Comparison of ENCODE assay signal across 15 cellular contexts in genomic region chr14:104384776-104385071, GRCh38.
"Had no signal": no experiment of that assay in that cellular context is flagged by ENCODE, and none has a peak within 500 bp of the region (broad histone marks: within the 10 kb centered on the region; RNA-seq: fewer than 3 reads in every experiment).

No MANE protein-coding gene starts in this region.

- H3K9ac ChIP-seq: parathyroid adenoma had no signal

- DNase-seq: caudate nucleus; cortex of kidney; effector CD8-positive, alpha-beta T cell; heart right ventricle; islet precursor cell; T-helper 9 cell; transverse colon had no signal

- H3K4me3 Mint-ChIP-seq: neural crest cell; stimulated activated effector memory CD8-positive, alpha-beta T cell treated with anti-CD3 and anti-CD28 coated beads, Interleukin-12 subunit alpha, Interleukin-12 subunit beta, amount 100 ng/mL, for 72 hours had no signal

- H3K4me3 ChIP-seq: gastrocnemius medialis, heart right ventricle, left lung, SJSA1, smooth muscle cell, transverse colon had no signal

- H3K27ac Mint-ChIP-seq: stimulated activated effector memory CD8-positive, alpha-beta T cell treated with anti-CD3 and anti-CD28 coated beads, Interleukin-12 subunit alpha, Interleukin-12 subunit beta, amount 100 ng/mL, for 72 hours had no signal

- ATAC-seq: gastrocnemius medialis; left lung; stimulated activated effector memory CD8-positive, alpha-beta T cell treated with anti-CD3 and anti-CD28 coated beads, Interleukin-12 subunit alpha, Interleukin-12 subunit beta, amount 100 ng/mL, for 72 hours had no signal

- H3K9me3 ChIP-seq: gastrocnemius medialis, SJSA1, transverse colon had no signal

- H3K9me3 Mint-ChIP-seq: neural crest cell had no signal

- H3K27ac ChIP-seq: epithelial cell of prostate, gastrocnemius medialis, heart right ventricle, left lung, parathyroid adenoma, SJSA1, transverse colon had no signal

- H3K36me3 ChIP-seq: gastrocnemius medialis, heart right ventricle, left lung, SJSA1, transverse colon had no signal

- H3K36me3 Mint-ChIP-seq: stimulated activated effector memory CD8-positive, alpha-beta T cell treated with anti-CD3 and anti-CD28 coated beads, Interleukin-12 subunit alpha, Interleukin-12 subunit beta, amount 100 ng/mL, for 72 hours had no signal

- H3K4me1 ChIP-seq: gastrocnemius medialis, left lung, parathyroid adenoma, SJSA1, transverse colon had no signal
